ENCODE assay signal across 16 cellular contexts in the genomic region with DNA sequence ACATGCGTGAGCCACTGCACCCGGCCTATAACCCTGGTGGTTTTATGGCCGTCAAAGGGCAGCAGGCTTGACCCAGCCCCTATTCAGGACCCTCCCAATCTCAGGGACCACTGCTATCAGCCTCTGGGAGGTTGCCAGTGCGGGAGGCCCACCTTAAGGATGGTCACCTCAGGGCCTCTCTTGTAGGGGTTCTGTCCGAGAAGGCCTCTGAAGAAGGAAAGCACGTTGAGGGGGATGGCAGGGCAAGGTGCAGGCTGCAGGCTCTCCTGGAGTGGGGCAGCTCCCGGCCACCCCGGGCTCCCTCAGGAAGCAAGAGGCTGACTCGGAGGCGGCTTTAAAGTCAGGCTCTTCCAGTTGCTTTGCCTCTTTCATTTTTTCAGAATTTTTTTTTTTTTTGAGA.
"Had no signal": no experiment of that assay in that cellular context is flagged by ENCODE, and none has a peak within 500 bp of the region (broad histone marks: within the 10 kb centered on the region; RNA-seq: fewer than 3 reads in every experiment).

No MANE protein-coding gene starts in this region.

- H3K27ac ChIP-seq: esophagus squamous epithelium, foreskin keratinocyte, neutrophil, tibial artery, upper lobe of right lung, vagina had no signal

- ATAC-seq: effector memory CD8-positive, alpha-beta T cell; foreskin keratinocyte; right cardiac atrium; stimulated activated naive CD8-positive, alpha-beta T cell treated with anti-CD3 and anti-CD28 coated beads, Interleukin-15, Interleukin-2, amounts not matched to agents 100 U/mL and 50 U/mL, for 24 hours; upper lobe of right lung had no signal

- H3K9me3 ChIP-seq: esophagus squamous epithelium, neutrophil, tibial artery, upper lobe of right lung, vagina had no signal

- H3K4me2 ChIP-seq: smooth muscle cell had no signal

- H3K27me3 ChIP-seq: foreskin keratinocyte, upper lobe of right lung, vagina had no signal

- H3K36me3 ChIP-seq: esophagus squamous epithelium, neutrophil, tibial artery, upper lobe of right lung, vagina had no signal

- DNase-seq: effector memory CD8-positive, alpha-beta T cell; esophagus squamous epithelium; foreskin keratinocyte; kidney glomerular epithelial cell; mesenchymal stem cell; naive thymus-derived CD4-positive, alpha-beta T cell; nephron progenitor cell; stimulated activated CD4-positive, alpha-beta T cell treated with anti-CD3 and anti-CD28 coated beads, Interleukin-2, amount 100 ng/mL, for 48 hours; stimulated activated naive CD8-positive, alpha-beta T cell treated with anti-CD3 and anti-CD28 coated beads, Interleukin-15, Interleukin-2, amounts not matched to agents 100 U/mL and 50 U/mL, for 24 hours; upper lobe of right lung had no signal

- H3K4me1 ChIP-seq: foreskin keratinocyte had no signal

- H3K4me3 ChIP-seq: esophagus squamous epithelium, lung, smooth muscle cell, tibial artery, upper lobe of right lung, vagina had no signal
